In genomic region chr10:70060389-70060788, GRCh38 we compare ENCODE assay signal across 3 cellular contexts.
TF ChIP-seq lines count a peak whose summit lies in the region.

No MANE protein-coding gene starts in this region.

TF ChIP-seq in HepG2, 621 proteins besides CTCF, POLR2A, EP300 and RAD21:
- TF ChIP-seq PREB (CRISPR knock-in tag; IDR thresholded peaks at IDR 0.05), result no peak
- no peak for TF ChIP-seq SMAD3 (CRISPR knock-in tag; IDR thresholded peaks at IDR 0.05)
- TF ChIP-seq NFE2L1 (CRISPR knock-in tag; IDR thresholded peaks at IDR 0.05; ENCODE audit: borderline replicate concordance), result no peak
- TF ChIP-seq KMT2B (CRISPR knock-in tag; IDR thresholded peaks at IDR 0.05), result no peak
- no peak for TF ChIP-seq MTA1 (CRISPR knock-in tag; IDR thresholded peaks at IDR 0.05; ENCODE audit: borderline replicate concordance)
- no peak for TF ChIP-seq ZNF687 (CRISPR knock-in tag; IDR thresholded peaks at IDR 0.05)
- no peak for TF ChIP-seq KMT2A (CRISPR knock-in tag; IDR thresholded peaks at IDR 0.05)
- no peak for TF ChIP-seq ZNF543 (CRISPR knock-in tag; IDR thresholded peaks at IDR 0.05)
- no peak for TF ChIP-seq RXRA (CRISPR knock-in tag; IDR thresholded peaks at IDR 0.05)
- no peak for TF ChIP-seq ZNF510 (CRISPR knock-in tag; IDR thresholded peaks at IDR 0.05; ENCODE audit: low read depth)

TF ChIP-seq in HEK293T, 16 proteins besides CTCF, POLR2A, EP300 and RAD21:
- TF ChIP-seq LEF1 (IDR thresholded peaks at IDR 0.05; ENCODE audit: borderline replicate concordance) (no peak), BHLHE40 (IDR thresholded peaks at IDR 0.05; ENCODE audit: borderline replicate concordance) (no peak), SP1 (IDR thresholded peaks at IDR 0.05) (no peak), ELF4 (IDR thresholded peaks at IDR 0.05) (no peak), SUZ12 (IDR thresholded peaks at IDR 0.05) (no peak), TARDBP (IDR thresholded peaks at IDR 0.05) (no peak), CTBP1 (IDR thresholded peaks at IDR 0.05; ENCODE audit: borderline replicate concordance) (no peak), ARNT (IDR thresholded peaks at IDR 0.05) (no peak), ZNF384 (IDR thresholded peaks at IDR 0.05) (no peak), FOXK2 (IDR thresholded peaks at IDR 0.05) (no peak), FOXM1 (IDR thresholded peaks at IDR 0.05; ENCODE audit: borderline replicate concordance) (no peak), L3MBTL2 (conservative IDR thresholded peaks at IDR 0.05) (no peak), NFRKB (IDR thresholded peaks at IDR 0.05) (no peak), HDGF (IDR thresholded peaks at IDR 0.05; ENCODE audit: borderline replicate concordance) (no peak), FOXA1 (IDR thresholded peaks at IDR 0.05) (no peak), PKNOX1 (IDR thresholded peaks at IDR 0.05) (no peak)

TF ChIP-seq in K562, 482 proteins besides CTCF, POLR2A, EP300 and RAD21:
- no peak for TF ChIP-seq MLX (CRISPR knock-in tag; conservative IDR thresholded peaks at IDR 0.05)
- TF ChIP-seq BRCA1 (IDR thresholded peaks at IDR 0.05), result no peak
- no peak for TF ChIP-seq BRCA1 (CRISPR knock-in tag; IDR thresholded peaks at IDR 0.05)
- no peak for TF ChIP-seq ZNF133 (CRISPR knock-in tag; IDR thresholded peaks at IDR 0.05)
- no peak for TF ChIP-seq MXD1 (CRISPR knock-in tag; IDR thresholded peaks at IDR 0.05; ENCODE audit: borderline replicate concordance, poor library complexity, severe bottlenecking)
- no peak for TF ChIP-seq NFXL1 (CRISPR knock-in tag; IDR thresholded peaks at IDR 0.05)
- TF ChIP-seq BCL6 (CRISPR knock-in tag; IDR thresholded peaks at IDR 0.05), result no peak
- TF ChIP-seq SRSF3 (IDR thresholded peaks at IDR 0.05; ENCODE audit: insufficient read depth, low read length), result no peak
- TF ChIP-seq USF2 (CRISPR knock-in tag; IDR thresholded peaks at IDR 0.05), result no peak
- TF ChIP-seq RAD51 (IDR thresholded peaks at IDR 0.05; ENCODE audit: borderline replicate concordance, low read depth), result no peak
- TF ChIP-seq CGGBP1 (CRISPR knock-in tag; IDR thresholded peaks at IDR 0.05), result no peak
- no peak for TF ChIP-seq ZBTB34 (CRISPR knock-in tag; IDR thresholded peaks at IDR 0.05)
- TF ChIP-seq BCLAF1 (IDR thresholded peaks at IDR 0.05; ENCODE audit: borderline replicate concordance in 1 of 2, control insufficient read depth in 1 of 2, low read depth in 2 of 2, low read length in 1 of 2), result no peak
- TF ChIP-seq HDAC8 (tag; IDR thresholded peaks at IDR 0.05), result no peak
- TF ChIP-seq HMG20A (CRISPR knock-in tag; conservative IDR thresholded peaks at IDR 0.05), result no peak
